Comparison of ENCODE assay signal across 15 cellular contexts in genomic region chr11:36044636-36045035, GRCh38.
DNase-seq lines count a peak whose midpoint lies in the region; ATAC-seq and TF ChIP-seq lines count a peak whose summit lies in the region.
"Had no signal": no experiment of that assay in that cellular context is flagged by ENCODE, and none has a peak within 500 bp of the region (broad histone marks: within the 10 kb centered on the region; RNA-seq: fewer than 3 reads in every experiment).

No MANE protein-coding gene starts in this region.

- in situ Hi-C loops in ACHN (cut with HindIII; ENCODE audit: low pct_ligation_motif_present, low pct_unique_long_range_greater_than_20kb, low sequenced_read_pairs) = no loop called here

- H3K4me3 Mint-ChIP-seq in WTC11 (no peak overlapping the region), nephron (no peak overlapping the region)
- H3K4me3 Mint-ChIP-seq: CD8-positive, alpha-beta T cell had no signal

- H3K27ac Mint-ChIP-seq in WTC11 (no peak overlapping the region), nephron (peak overlapping the region; percentile 18 to 57 (median 55))
- no peak overlapping the region for H3K27ac Mint-ChIP-seq in activated naive CD4-positive, alpha-beta T cell treated with anti-CD3 and anti-CD28 coated beads, Interleukin-2, amount 50 U/mL, for 72 hours
- H3K27ac Mint-ChIP-seq: CD8-positive, alpha-beta T cell had no signal

- no peak for TF ChIP-seq CTCF in WTC11 (IDR thresholded peaks at IDR 0.05)
- TF ChIP-seq CTCF in nephron (IDR thresholded peaks at IDR 0.05; ENCODE audit: unreplicated experiment in 3 of 3) = no peak

- H3K36me3 Mint-ChIP-seq in WTC11 = peaks cover 9% of the 10 kb centered on the region
- peaks cover 9% of the 10 kb centered on the region for H3K36me3 Mint-ChIP-seq in nephron (ENCODE audit: low read depth)
- H3K36me3 Mint-ChIP-seq in activated naive CD4-positive, alpha-beta T cell treated with anti-CD3 and anti-CD28 coated beads, Interleukin-2, amount 50 U/mL, for 72 hours = no peaks in the 10 kb centered on the region
- H3K36me3 Mint-ChIP-seq: CD8-positive, alpha-beta T cell had no signal

- DNase-seq in NCI-H748 (lab: John Stamatoyannopoulos, UW; ENCODE audit: unreplicated experiment) (peak; percentile 13), NCI-H748 treated with DMSO at 0.1 percent for 48 hours (lab: John Stamatoyannopoulos, UW) (no peak), WTC11 (ENCODE audit: low spot score) (no peak), SW 1271 (lab: John Stamatoyannopoulos, UW) (no peak), ACHN (no peak)
- no peak for DNase-seq in activated naive CD4-positive, alpha-beta T cell treated with anti-CD3 and anti-CD28 coated beads, Interleukin-2, amount 50 U/mL, for 72 hours (ENCODE audit: low spot score in 2 of 2)
- DNase-seq: Calu3; CD8-positive, alpha-beta T cell; NCI-H187 treated with DMSO at 0.1 percent for 48 hours; NCI-H526; OCI-M1; SHP77 treated with DMSO at 0.1 percent for 48 hours; SK-N-SH had no signal

- CTCF ChIA-PET in WTC11 (lab: Charles Lee) = interaction anchor here (1.0 to 4.7 kb wide), 7 partner anchors 12 to 223 kb away, joined by 3 to 38 read pairs (median 6); no protein-coding TSS in a partner anchor

- peaks cover 26% of the 10 kb centered on the region for H3K4me1 Mint-ChIP-seq in WTC11
- peaks cover 67% of the 10 kb centered on the region for H3K4me1 Mint-ChIP-seq in nephron

- ATAC-seq in WTC11 = peak; percentile 59
- ATAC-seq in activated naive CD4-positive, alpha-beta T cell treated with anti-CD3 and anti-CD28 coated beads, Interleukin-2, amount 50 U/mL, for 72 hours = no peak
- ATAC-seq: CD8-positive, alpha-beta T cell; HCT116 had no signal

- H3K9me3 Mint-ChIP-seq in WTC11 (peaks cover 7% of the 10 kb centered on the region), nephron (no peaks in the 10 kb centered on the region)
- peaks cover 5 to 7% of the 10 kb centered on the region in 2 donors for H3K9me3 Mint-ChIP-seq in activated naive CD4-positive, alpha-beta T cell treated with anti-CD3 and anti-CD28 coated beads, Interleukin-2, amount 50 U/mL, for 72 hours

- POLR2A ChIA-PET in WTC11 (lab: Charles Lee) = no interaction called here

- H3K27me3 Mint-ChIP-seq in WTC11 (ENCODE audit: low read depth) (no peaks in the 10 kb centered on the region), nephron (ENCODE audit: low read depth) (peaks cover 3% of the 10 kb centered on the region)

TF ChIP-seq in WTC11, 78 proteins besides CTCF, POLR2A, EP300 and RAD21:
- TF ChIP-seq MLX (CRISPR knock-in tag; IDR thresholded peaks at IDR 0.05) = no peak
- no peak for TF ChIP-seq CREB1 (CRISPR knock-in tag; IDR thresholded peaks at IDR 0.05)
- TF ChIP-seq ATF6 (CRISPR knock-in tag; IDR thresholded peaks at IDR 0.05) = no peak
- no peak for TF ChIP-seq SMAD4 (CRISPR knock-in tag; IDR thresholded peaks at IDR 0.05)
- no peak for TF ChIP-seq TEAD1 (CRISPR knock-in tag; IDR thresholded peaks at IDR 0.05)
- TF ChIP-seq ZSCAN18 (CRISPR knock-in tag; IDR thresholded peaks at IDR 0.05) = no peak
- no peak for TF ChIP-seq GRHL2 (CRISPR knock-in tag; IDR thresholded peaks at IDR 0.05; ENCODE audit: insufficient replicate concordance, severe bottlenecking)
- TF ChIP-seq TEAD4 (CRISPR knock-in tag; IDR thresholded peaks at IDR 0.05) = no peak
- no peak for TF ChIP-seq NFE2L1 (CRISPR knock-in tag; IDR thresholded peaks at IDR 0.05)
- no peak for TF ChIP-seq ATF1 (CRISPR knock-in tag; IDR thresholded peaks at IDR 0.05)
- TF ChIP-seq PRRX2 (CRISPR knock-in tag; IDR thresholded peaks at IDR 0.05) = no peak
- no peak for TF ChIP-seq ZBTB21 (CRISPR knock-in tag; IDR thresholded peaks at IDR 0.05; ENCODE audit: borderline replicate concordance)
- no peak for TF ChIP-seq TP53 (CRISPR knock-in tag; IDR thresholded peaks at IDR 0.05)
- TF ChIP-seq RELA (CRISPR knock-in tag; IDR thresholded peaks at IDR 0.05; ENCODE audit: borderline replicate concordance) = no peak
- no peak for TF ChIP-seq ZNF232 (CRISPR knock-in tag; IDR thresholded peaks at IDR 0.05)

Comparison
In these comparisons a context has a peak if more than half of its experiments do, and no peak if none do; other contexts are left out.
1. H3K27ac Mint-ChIP-seq: peak in nephron (3 of 3); none in WTC11 (single experiment) and activated naive CD4-positive, alpha-beta T cell treated with anti-CD3 and anti-CD28 coated beads, Interleukin-2, amount 50 U/mL, for 72 hours (0 of 2).